17 cellular contexts compared by ENCODE assay signal in the genomic region with DNA sequence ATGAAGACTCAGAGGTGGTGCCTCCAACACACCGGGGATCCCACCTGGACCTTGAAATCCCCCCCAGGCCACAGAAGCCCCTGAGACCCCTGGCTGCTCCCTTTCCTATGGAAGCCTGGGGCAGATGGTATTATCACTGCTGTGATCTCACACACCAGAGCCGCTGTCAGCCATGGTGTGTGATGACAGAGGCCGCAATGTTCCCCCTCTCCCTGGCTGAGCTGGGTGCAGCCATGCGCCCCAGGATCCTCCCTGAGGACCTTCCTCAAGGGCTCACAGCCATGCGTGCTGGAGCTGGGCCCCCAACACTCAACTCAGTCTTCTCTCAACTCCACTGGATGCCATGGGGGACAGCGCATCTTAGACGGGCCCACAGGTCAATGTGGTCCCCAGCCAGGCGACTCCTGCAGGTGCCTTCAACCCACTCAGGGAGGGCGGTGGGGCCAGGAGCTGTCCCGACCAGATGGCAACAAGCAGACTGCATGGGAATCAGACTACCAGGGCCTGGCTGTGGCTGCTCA. TPM values are rescaled to one million over a fixed set of nuclear protein-coding genes. Genes with fewer than 3 reads are reported as not detected.
DNase-seq lines count a peak whose midpoint lies in the region; ATAC-seq and TF ChIP-seq lines count a peak whose summit lies in the region.
"Had no signal": no experiment of that assay in that cellular context is flagged by ENCODE, and none has a peak within 500 bp of the region (broad histone marks: within the 10 kb centered on the region; RNA-seq: fewer than 3 reads in every experiment).

No MANE protein-coding gene starts in this region.

- H4K20me1 ChIP-seq in BLaER1: no peaks in the 10 kb centered on the region

- no peak overlapping the region for H3K9ac ChIP-seq in BLaER1

- H3K4me3 ChIP-seq in BLaER1 (no peak overlapping the region), ascending aorta (no peak overlapping the region), spleen (no peak overlapping the region)
- H3K4me3 ChIP-seq: SJCRH30 had no signal

- TF ChIP-seq POLR2A in spleen (IDR thresholded peaks at IDR 0.05): no peak

- TF ChIP-seq CTCF in ascending aorta (IDR thresholded peaks at IDR 0.05) (no peak), spleen (IDR thresholded peaks at IDR 0.05 in 8 of 11, conservative IDR thresholded peaks at IDR 0.05 in 3 of 11) (no peak), GM20000 (IDR thresholded peaks at IDR 0.05; ENCODE audit: extremely low read depth, missing control alignments) (no peak)

- WGBS in spleen, 5 donors: 91 to 93% (median 93%) methylated on average over 7 to 10 of the region's 10 CpGs

- H3K36me3 ChIP-seq in BLaER1 (no peaks in the 10 kb centered on the region), ascending aorta (no peaks in the 10 kb centered on the region), spleen (no peaks in the 10 kb centered on the region)
- H3K36me3 ChIP-seq: SJCRH30 had no signal

- no peak overlapping the region for H3K27ac ChIP-seq in BLaER1
- peak overlapping the region; percentile 98 to 99 for H3K27ac ChIP-seq in ascending aorta
- no peak overlapping the region for H3K27ac ChIP-seq in spleen
- H3K27ac ChIP-seq: SJCRH30 had no signal

- peak overlapping the region; percentile 90 for H3K4me2 ChIP-seq in BLaER1

- H3K9me3 ChIP-seq in BLaER1 (no peaks in the 10 kb centered on the region), ascending aorta (no peaks in the 10 kb centered on the region), spleen (no peaks in the 10 kb centered on the region)
- H3K9me3 ChIP-seq: SJCRH30 had no signal

- H3K27me3 ChIP-seq in BLaER1: peaks cover 9% of the 10 kb centered on the region; the same call in 1 of the 2 replicates
- H3K27me3 ChIP-seq in ascending aorta: no peaks in the 10 kb centered on the region
- H3K27me3 ChIP-seq in spleen (replicated peaks in 1 of 7): peaks cover 0 to 9% (median 0%) of the 10 kb centered on the region in 7 donors
- H3K27me3 ChIP-seq: SJCRH30 had no signal

- ATAC-seq in left lobe of liver (no peak), HG02884 (IDR thresholded peaks at IDR 0.05; ENCODE audit: unreplicated experiment) (no peak), HG03280 (IDR thresholded peaks at IDR 0.05; ENCODE audit: unreplicated experiment) (no peak)
- ATAC-seq: activated naive CD8-positive, alpha-beta T cell treated with anti-CD3 and anti-CD28 coated beads, Interleukin-2, amount 50 U/mL, for 24 hours; stimulated activated memory B cell treated with anti-CD40 and anti-IgM and Interleukin-4, amounts not matched to agents 10 μg/mL and 1 μg/mL and 100 μg/mL, for 72 hours had no signal

- intact Hi-C loops in ascending aorta (cut with DNase I) (loop anchor here (2.0 to 10.0 kb wide), 4 partner anchors 45 to 312 kb away; a partner anchor contains a TSS), spleen (cut with DNase I; ENCODE audit: low total_unique reads) (no loop called here)

- peaks cover 80% of the 10 kb centered on the region for H3K4me1 ChIP-seq in BLaER1
- H3K4me1 ChIP-seq in ascending aorta: peaks cover 37 to 66% of the 10 kb centered on the region in 2 donors
- H3K4me1 ChIP-seq in spleen: no peaks in the 10 kb centered on the region
- H3K4me1 ChIP-seq: SJCRH30 had no signal

- DNase-seq in ascending aorta (ENCODE audit: low spot score in 2 of 2): peak in 1 of 2 donors; percentile 65
- peak; percentile 24 for DNase-seq in left lobe of liver (ENCODE audit: low spot score)
- peak; percentile 54 for DNase-seq in spleen
- no peak for DNase-seq in MV-4-11 (lab: John Stamatoyannopoulos, UW)
- DNase-seq in GM20000 (ENCODE audit: low spot score): no peak
- DNase-seq: activated CD4-positive, alpha-beta T cell treated with anti-CD3 and anti-CD28 coated beads, Interleukin-2, amount 10 ng/mL, durations not matched to agents 24 days and 14 days; activated naive CD8-positive, alpha-beta T cell treated with anti-CD3 and anti-CD28 coated beads, Interleukin-2, amount 50 U/mL, for 24 hours; HCEC 1CT; KBM-7; NCI-H1105; NCI-H526 treated with DMSO at 0.1 percent for 48 hours; stimulated activated CD4-positive, alpha-beta T cell treated with anti-CD3 and anti-CD28 coated beads, Interleukin-12 subunit alpha, Interleukin-12 subunit beta, amount 100 ng/mL, for 4 hours had no signal

RNA-seq across cellular contexts. Expression of a gene that starts 44.9 kb away (rescaled TPM):
- total RNA-seq in ascending aorta: 17.8 TPM
- total RNA-seq in left lobe of liver: 0.28 TPM
- total RNA-seq in spleen: 1 to 10 TPM in 1 of 7 donors, under 1 TPM in 6; 0.61 to 1.4 (median 0.68) TPM
- polyA plus RNA-seq in spleen: under 1 TPM; 0.41 to 0.58 (median 0.48) TPM

Comparison
In these comparisons a context has a peak if more than half of its experiments do, and no peak if none do; other contexts are left out.
1. H3K27ac ChIP-seq: peak in ascending aorta (2 of 2); none in BLaER1 (single experiment) and spleen (0 of 8).
2. DNase-seq: peak in left lobe of liver (single experiment) and spleen (single experiment); none in MV-4-11 (single experiment) and GM20000 (single experiment).